In the genomic region with DNA sequence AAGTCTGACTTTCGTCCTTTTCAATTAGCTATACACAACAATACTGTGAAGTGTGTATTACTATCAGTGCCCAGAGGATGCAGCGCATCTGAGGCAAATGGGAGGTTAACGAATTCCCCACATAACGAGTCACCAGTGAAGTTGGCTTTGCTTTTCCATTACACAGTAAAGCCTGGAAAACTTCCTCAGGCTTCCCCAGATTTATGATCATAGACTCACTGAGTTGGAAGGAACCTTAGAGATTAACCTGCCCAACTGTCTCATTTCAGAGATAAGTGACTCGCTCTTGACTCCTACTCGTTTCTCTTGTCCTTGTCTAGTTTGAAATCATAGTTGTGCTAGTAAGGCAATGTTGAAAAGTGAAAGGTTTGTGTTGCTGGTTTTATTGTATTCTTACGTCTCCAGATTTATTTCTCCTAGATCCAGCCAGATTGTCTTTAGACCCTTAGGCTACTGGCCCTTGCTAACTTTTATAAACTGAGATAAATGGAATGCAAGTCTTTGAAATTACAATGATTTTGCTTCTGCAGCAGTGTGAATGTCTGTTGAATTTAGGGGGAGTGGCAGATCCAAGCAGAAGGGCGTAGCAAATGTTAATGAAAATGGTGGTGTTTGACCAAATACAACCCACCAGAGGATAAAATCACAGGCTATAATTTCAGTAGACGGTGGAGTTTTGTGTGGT, we compare ENCODE assay signal across 11 cellular contexts. TPM values are rescaled to one million over a fixed set of nuclear protein-coding genes. Genes with fewer than 3 reads are reported as not detected.
DNase-seq lines count a peak whose midpoint lies in the region; ATAC-seq and TF ChIP-seq lines count a peak whose summit lies in the region.
"Had no signal": no experiment of that assay in that cellular context is flagged by ENCODE, and none has a peak within 500 bp of the region (broad histone marks: within the 10 kb centered on the region; RNA-seq: fewer than 3 reads in every experiment).

No MANE protein-coding gene starts in this region.

- H3K4me2 ChIP-seq in HCT116 (ENCODE audit: low read length), result 0 out of 2 replicates have a peak overlapping the region, but pooled peaks have one; percentile 21

- TF ChIP-seq CTCF in CD8-positive, alpha-beta T cell (IDR thresholded peaks at IDR 0.05), result no peak
- TF ChIP-seq CTCF in HCT116 (IDR thresholded peaks at IDR 0.05 in 2 of 3, conservative IDR thresholded peaks at IDR 0.05 in 1 of 3; ENCODE audit: borderline replicate concordance in 1 of 3, insufficient read depth in 1 of 3, low read depth in 2 of 3, low read length in 2 of 3) (no peak), tibial artery (IDR thresholded peaks at IDR 0.05) (no peak)

- intact Hi-C loops in CD8-positive, alpha-beta T cell (cut with DNase I, micrococcal nuclease), result no loop called here
- intact Hi-C loops in HCT116 (cut with micrococcal nuclease) (no loop called here), tibial artery (cut with DNase I; ENCODE audit: low total_unique reads) (no loop called here)

- no peak for DNase-seq in CD8-positive, alpha-beta T cell
- DNase-seq in HCT116 (ENCODE audit: low read depth, low spot score) (no peak), kidney glomerular epithelial cell (lab: John Stamatoyannopoulos, UW) (peak; percentile 67), T-helper 9 cell (no peak), NCI-H510A (lab: John Stamatoyannopoulos, UW) (no peak), NCI-H1930 (lab: John Stamatoyannopoulos, UW) (no peak), tibial artery (no peak)
- peak; percentile 46 for DNase-seq in T-helper 2 cell treated with Interferon-gamma antibody and Interleukin-4, amounts not matched to agents 5 μg/mL and 100 μg/mL, for 36 hours (ENCODE audit: low spot score)
- DNase-seq: NCI-H1417 treated with DMSO at 0.1 percent for 48 hours; sigmoid colon; stimulated activated naive CD4-positive, alpha-beta T cell treated with Interleukin-2 at 50 U/mL for 16 hours had no signal

- no peak for TF ChIP-seq RAD21 in HCT116 (IDR thresholded peaks at IDR 0.05; ENCODE audit: low read depth)

- TF ChIP-seq POLR2A in HCT116 (IDR thresholded peaks at IDR 0.05; ENCODE audit: borderline replicate concordance, extremely low read depth, insufficient read depth, insufficient read length), result no peak

- H3K9ac ChIP-seq in HCT116 (ENCODE audit: low read length), result no peak overlapping the region

- H3K27me3 Mint-ChIP-seq in CD8-positive, alpha-beta T cell (ENCODE audit: low read depth), result no peaks in the 10 kb centered on the region
- H3K27me3 Mint-ChIP-seq in T-helper 2 cell treated with Interferon-gamma antibody and Interleukin-4, amounts not matched to agents 5 μg/mL and 100 μg/mL, for 36 hours (ENCODE audit: low read depth), result no peaks in the 10 kb centered on the region

- POLR2A ChIA-PET in CD8-positive, alpha-beta T cell (lab: Charles Lee), result interaction anchor here (1.1 to 2.4 kb wide), 2 partner anchors 10 to 18 kb away, joined by 3 to 6 read pairs; partner anchors contain the start of gene S1PR1
- POLR2A ChIA-PET in HCT116 (lab: Charles Lee), result no interaction called here

- no peak overlapping the region for H3K27ac Mint-ChIP-seq in CD8-positive, alpha-beta T cell
- no peak overlapping the region for H3K27ac Mint-ChIP-seq in T-helper 2 cell treated with Interferon-gamma antibody and Interleukin-4, amounts not matched to agents 5 μg/mL and 100 μg/mL, for 36 hours

- H2AFZ ChIP-seq in HCT116 (ENCODE audit: low read depth, low read length, poor library complexity, severe bottlenecking), result peak overlapping the region; percentile 35

- no peak overlapping the region for H3K4me3 Mint-ChIP-seq in CD8-positive, alpha-beta T cell
- H3K4me3 Mint-ChIP-seq in T-helper 2 cell treated with Interferon-gamma antibody and Interleukin-4, amounts not matched to agents 5 μg/mL and 100 μg/mL, for 36 hours, result no peak overlapping the region

- no peaks in the 10 kb centered on the region for H3K27me3 ChIP-seq in CD8-positive, alpha-beta T cell (ENCODE audit: insufficient read depth, low read length)
- H3K27me3 ChIP-seq in HCT116 (ENCODE audit: insufficient read depth, low read length), result no peaks in the 10 kb centered on the region
- H3K27me3 ChIP-seq in tibial artery, result no peaks in the 10 kb centered on the region
- H3K27me3 ChIP-seq: sigmoid colon had no signal

- no peaks in the 10 kb centered on the region for H4K20me1 ChIP-seq in HCT116 (ENCODE audit: insufficient read depth)

- no peaks in the 10 kb centered on the region for H3K9me3 ChIP-seq in CD8-positive, alpha-beta T cell (ENCODE audit: low read length)
- H3K9me3 ChIP-seq in HCT116 (ENCODE audit: control insufficient read depth in 1 of 2, insufficient read depth in 1 of 2, low read depth in 1 of 2, low read length in 2 of 2) (no peaks in the 10 kb centered on the region), tibial artery (no peaks in the 10 kb centered on the region)
- H3K9me3 ChIP-seq: sigmoid colon had no signal

- no peak overlapping the region for H3K27ac ChIP-seq in CD8-positive, alpha-beta T cell (ENCODE audit: low read depth, low read length)
- H3K27ac ChIP-seq in HCT116 (ENCODE audit: low read depth, low read length) (no peak overlapping the region), tibial artery (no peak overlapping the region)

- no peak overlapping the region for H3K4me3 ChIP-seq in CD8-positive, alpha-beta T cell (ENCODE audit: low read depth, low read length)
- no peak overlapping the region for H3K4me3 ChIP-seq in HCT116 (replicated peaks in 1 of 2; ENCODE audit: low read depth in 1 of 2, low read length in 2 of 2)
- H3K4me3 ChIP-seq in tibial artery, result no peak overlapping the region
- H3K4me3 ChIP-seq: sigmoid colon had no signal

- H3K4me1 ChIP-seq in CD8-positive, alpha-beta T cell (ENCODE audit: insufficient read depth, low read length), result peaks cover 44% of the 10 kb centered on the region
- H3K4me1 ChIP-seq in HCT116 (ENCODE audit: control insufficient read depth in 1 of 2, insufficient read depth in 2 of 2, low read length in 2 of 2), result peaks cover 3 to 11% of the 10 kb centered on the region in 2 experiments; a peak in 3 of 4 replicates
- H3K4me1 ChIP-seq in tibial artery, result no peaks in the 10 kb centered on the region

- no peaks in the 10 kb centered on the region for H3K79me2 ChIP-seq in HCT116 (ENCODE audit: insufficient read depth, low read length)

- CTCF ChIA-PET in CD8-positive, alpha-beta T cell (lab: Charles Lee), result interaction anchor here (1.5 to 8.1 kb wide), 3 partner anchors 15 to 55 kb away, joined by 4 to 86 read pairs (median 5); partner anchors contain the start of gene S1PR1
- CTCF ChIA-PET in HCT116 (lab: Charles Lee), result no interaction called here

- H3K9me3 Mint-ChIP-seq in CD8-positive, alpha-beta T cell, result no peaks in the 10 kb centered on the region
- no peaks in the 10 kb centered on the region for H3K9me3 Mint-ChIP-seq in T-helper 2 cell treated with Interferon-gamma antibody and Interleukin-4, amounts not matched to agents 5 μg/mL and 100 μg/mL, for 36 hours

- RAD21 ChIA-PET in HCT116 (lab: Charles Lee; ENCODE audit: low non-redundant PET in 1 of 2, low total read pairs in 2 of 2, uncharacterized antibody in 2 of 2, unreplicated experiment in 2 of 2), result no interaction called here

- no TSS peak for BruUV-seq in HCT116 (replicated peaks; lab: Mats Ljungman, UMichigan)

- no peaks in the 10 kb centered on the region for H3K9me2 ChIP-seq in HCT116 (ENCODE audit: insufficient read depth)

- peaks cover 53% of the 10 kb centered on the region for H3K4me1 Mint-ChIP-seq in CD8-positive, alpha-beta T cell (ENCODE audit: low read depth)
- peaks cover 36% of the 10 kb centered on the region for H3K4me1 Mint-ChIP-seq in T-helper 2 cell treated with Interferon-gamma antibody and Interleukin-4, amounts not matched to agents 5 μg/mL and 100 μg/mL, for 36 hours (ENCODE audit: low read depth)

- ATAC-seq in CD8-positive, alpha-beta T cell, result peak; percentile 22
- no peak for ATAC-seq in HCT116

- no peaks in the 10 kb centered on the region for H3K36me3 ChIP-seq in CD8-positive, alpha-beta T cell (ENCODE audit: insufficient read depth, low read length)
- H3K36me3 ChIP-seq in HCT116 (ENCODE audit: control insufficient read depth in 1 of 2, insufficient read depth in 2 of 2, low read length in 2 of 2), result no peaks in the 10 kb centered on the region
- no peaks in the 10 kb centered on the region for H3K36me3 ChIP-seq in tibial artery
- H3K36me3 ChIP-seq: sigmoid colon had no signal

- no peaks in the 10 kb centered on the region for H3K36me3 Mint-ChIP-seq in CD8-positive, alpha-beta T cell
- peaks cover 1% of the 10 kb centered on the region for H3K36me3 Mint-ChIP-seq in T-helper 2 cell treated with Interferon-gamma antibody and Interleukin-4, amounts not matched to agents 5 μg/mL and 100 μg/mL, for 36 hours (ENCODE audit: low read depth)

TF ChIP-seq in HCT116, 20 proteins besides CTCF, POLR2A, EP300 and RAD21:
- TF ChIP-seq EGR1 (IDR thresholded peaks at IDR 0.05; ENCODE audit: low read depth), result no peak

RNA-seq across cellular contexts. Expression of gene S1PR1, which starts 17.3 kb away (rescaled TPM):
- 100 to 1,000 TPM; 416 to 420 TPM for total RNA-seq in CD8-positive, alpha-beta T cell
- total RNA-seq in HCT116 (2021; ENCODE audit: unreplicated experiment), result 0.61 TPM
- polyA plus RNA-seq in HCT116 (2012), result 0.03 TPM in 1 of 2 replicates, not detected in the other

Comparison
In these comparisons a context has a peak if more than half of its experiments do, and no peak if none do; other contexts are left out.
1. DNase-seq: peak in T-helper 2 cell treated with Interferon-gamma antibody and Interleukin-4, amounts not matched to agents 5 μg/mL and 100 μg/mL, for 36 hours (single experiment) and kidney glomerular epithelial cell (single experiment); none in CD8-positive, alpha-beta T cell (0 of 7), HCT116 (single experiment), T-helper 9 cell (single experiment), NCI-H510A (single experiment), NCI-H1930 (0 of 2) and tibial artery (0 of 2).
2. RNA of gene S1PR1, which starts 17.3 kb away (total RNA-seq): 416 to 420 TPM in CD8-positive, alpha-beta T cell; 0.61 TPM in HCT116 (single experiment); every median in the first group is over 100 times any median in the second.